8 cellular contexts compared by ENCODE assay signal in genomic region chr4:173169178-173169427, GRCh38. TPM values are rescaled to one million over a fixed set of nuclear protein-coding genes. Genes with fewer than 3 reads are reported as not detected.
A peak's percentile ranks its signal among the peaks of the same experiment; 100 is the strongest.
DNase-seq lines count a peak whose midpoint lies in the region; FAIRE-seq and TF ChIP-seq lines count a peak whose summit lies in the region.

No MANE protein-coding gene starts in this region.

- FAIRE-seq in keratinocyte (lab: Jason Lieb, UNC): no peak

- in situ Hi-C loops in HAP-1 (cut with MboI; ENCODE audit: low sequenced_read_pairs): no loop called here
- in situ Hi-C loops in astrocyte of the cerebellum (cut with HindIII; ENCODE audit: low sequenced_read_pairs): no loop called here

- H3K4me3 ChIP-seq in HAP-1 (peak overlapping the region; percentile 44), astrocyte of the cerebellum (ENCODE audit: low read depth, low read length) (peak overlapping the region; percentile 52), keratinocyte (ENCODE audit: control insufficient read depth in 2 of 3, extremely low read depth in 1 of 3, insufficient read depth in 2 of 3, low read depth in 1 of 3, low read length in 3 of 3) (peak overlapping the region; percentile 63 to 93 (median 83))

- H2AFZ ChIP-seq in keratinocyte (ENCODE audit: control insufficient read depth, low read length): peak overlapping the region; percentile 46

- H3K9me1 ChIP-seq in keratinocyte (ENCODE audit: control insufficient read depth, extremely low read depth, insufficient read depth, low read length): peaks cover 2% of the 10 kb centered on the region

- no peak for DNase-seq in HAP-1 (ENCODE audit: low spot score in 2 of 2)
- no peak for DNase-seq in astrocyte of the cerebellum (ENCODE audit: low read depth)
- no peak for DNase-seq in keratinocyte (ENCODE audit: low read depth, low spot score)
- DNase-seq in putamen (ENCODE audit: low spot score): no peak
- DNase-seq in activated CD4-positive, CD25-positive, alpha-beta regulatory T cell (lab: John Stamatoyannopoulos, UW): no peak
- DNase-seq in hepatic stellate cell (ENCODE audit: low spot score): no peak
- no peak for DNase-seq in activated T-cell treated with anti-CD3 and anti-CD28 coated beads, Interleukin-2, amount 50 U/mL, for 48 hours

- dilution Hi-C loops in keratinocyte (cut with MboI; ENCODE audit: extremely low pct_ligation_motif_present, low sequenced_read_pairs): no loop called here

- no peaks in the 10 kb centered on the region for H4K20me1 ChIP-seq in keratinocyte (ENCODE audit: control insufficient read depth, extremely low read depth, insufficient read depth, low read length)

- peak overlapping the region; percentile 77 for H3K27ac ChIP-seq in keratinocyte (ENCODE audit: control insufficient read depth, insufficient read depth, low read length)
- peak overlapping the region; percentile 53 for H3K27ac ChIP-seq in temporal lobe (ENCODE audit: low read depth, low read length)

- H3K4me1 ChIP-seq in HAP-1 (peaks cover 5% of the 10 kb centered on the region), keratinocyte (ENCODE audit: control insufficient read depth, extremely low read depth, insufficient read depth, low read length) (peaks cover 18% of the 10 kb centered on the region)

- H3K36me3 ChIP-seq in HAP-1 (replicated peaks): no peaks in the 10 kb centered on the region
- peaks cover 0 to 6% of the 10 kb centered on the region in 2 experiments for H3K36me3 ChIP-seq in keratinocyte (ENCODE audit: control insufficient read depth in 2 of 2, extremely low read depth in 1 of 2, insufficient read depth in 2 of 2, low read length in 2 of 2)

- H3K9me3 ChIP-seq in HAP-1 (no peaks in the 10 kb centered on the region), keratinocyte (ENCODE audit: control insufficient read depth, low read depth, low read length) (no peaks in the 10 kb centered on the region)

- peak overlapping the region; percentile 88 for H3K9ac ChIP-seq in keratinocyte (ENCODE audit: control insufficient read depth, extremely low read depth, insufficient read depth, low read length)

- H3K4me2 ChIP-seq in keratinocyte (ENCODE audit: control insufficient read depth, extremely low read depth, insufficient read depth, low read depth, low read length): peak overlapping the region; percentile 96

- TF ChIP-seq CTCF in astrocyte of the cerebellum (IDR thresholded peaks at IDR 0.05; ENCODE audit: low read depth, low read length, missing control alignments): peak; percentile 2
- no peak for TF ChIP-seq CTCF in keratinocyte (optimal IDR thresholded peaks at IDR 0.05 in 1 of 3, IDR thresholded peaks at IDR 0.05 in 1 of 3, conservative IDR thresholded peaks at IDR 0.05 in 1 of 3; ENCODE audit: extremely low read depth in 1 of 3, insufficient read depth in 2 of 3, low read length in 3 of 3)

- H3K27me3 ChIP-seq in HAP-1 (ENCODE audit: low read depth): no peaks in the 10 kb centered on the region
- H3K27me3 ChIP-seq in keratinocyte (ENCODE audit: control insufficient read depth, extremely low read depth, insufficient read depth, low read length): no peaks in the 10 kb centered on the region

- H3K79me2 ChIP-seq in keratinocyte (ENCODE audit: control insufficient read depth, insufficient read depth, low read length): peaks cover 37% of the 10 kb centered on the region

RNA-seq across cellular contexts. Expression of gene GALNT7, which starts 0.5 kb away (rescaled TPM):
- 19.6 to 28.8 TPM (median 22.6 TPM) in 3 replicates for polyA plus RNA-seq in keratinocyte
- polyA plus RNA-seq in keratinocyte (2011; ENCODE audit: low read depth): 12.2 TPM
- polyA plus RNA-seq in keratinocyte (2011; cell fraction: cytosol; rRNA removed): 6.5 and 13.4 TPM in 2 replicates
- polyA plus RNA-seq in keratinocyte (2011; cell fraction: nucleus; rRNA removed): 39.3 and 54.5 TPM in 2 replicates
- 9.7 and 21.8 TPM in 2 replicates for polyA plus RNA-seq in keratinocyte (2012; ENCODE audit: low replicate concordance)
- polyA minus RNA-seq in keratinocyte: 13.6 to 31.6 TPM (median 24.1 TPM) in 3 replicates
- 18.4 TPM for polyA minus RNA-seq in keratinocyte (2011; cell fraction: cytosol; rRNA and poly(A)+ RNA removed)
- 49.8 and 87.4 TPM in 2 replicates for polyA minus RNA-seq in keratinocyte (2011; cell fraction: nucleus; rRNA and poly(A)+ RNA removed)
- total RNA-seq in temporal lobe: 17.9 TPM
